In the genomic region with DNA sequence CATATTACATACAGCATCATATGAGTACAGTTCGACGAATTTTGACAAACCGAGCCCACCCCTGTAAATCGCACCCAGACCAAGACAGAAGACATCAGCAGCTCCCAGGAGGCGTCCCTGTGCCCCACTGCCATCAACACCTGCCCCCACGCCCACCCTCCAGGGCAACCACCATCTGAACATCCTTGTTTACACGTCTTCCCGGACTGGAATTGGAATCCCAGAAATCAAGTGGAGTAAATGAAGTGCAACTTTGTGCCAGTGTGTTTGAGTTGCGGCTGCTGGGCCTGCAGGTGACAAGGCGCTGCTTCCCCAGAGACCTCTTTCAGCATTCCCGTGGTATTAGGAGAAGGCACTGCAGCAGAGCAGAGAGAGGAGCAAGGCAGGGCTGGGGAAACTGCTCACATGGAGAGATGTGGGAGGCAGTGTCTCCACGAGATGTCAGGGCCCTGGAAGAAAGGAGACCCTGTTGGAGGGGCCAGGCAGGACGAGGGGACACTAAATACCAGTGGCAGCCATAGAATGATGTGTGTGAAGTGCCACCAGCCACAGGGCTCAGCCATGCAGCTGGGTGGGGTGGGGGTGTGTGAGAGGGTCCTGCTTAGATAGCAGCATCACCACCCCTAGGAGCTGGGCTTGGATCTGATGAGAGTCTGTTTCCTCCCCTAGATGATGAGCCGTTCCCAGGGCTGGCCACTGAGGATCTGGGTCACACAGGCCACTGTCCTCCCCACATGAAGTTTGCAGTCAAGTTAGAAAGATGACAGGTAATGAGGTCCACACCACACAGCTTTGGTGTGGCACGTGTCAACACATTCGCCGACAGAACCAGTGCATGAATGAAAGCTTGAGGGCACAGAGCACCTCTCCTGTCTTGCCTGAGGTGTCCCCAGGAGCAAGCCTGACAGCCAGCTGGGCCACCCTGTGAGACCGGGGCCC, we compare ENCODE assay signal across 23 cellular contexts. TPM values are rescaled to one million over a fixed set of nuclear protein-coding genes. Genes with fewer than 3 reads are reported as not detected.
DNase-seq lines count a peak whose midpoint lies in the region; ATAC-seq, FAIRE-seq and TF ChIP-seq lines count a peak whose summit lies in the region.
"Had no signal": no experiment of that assay in that cellular context is flagged by ENCODE, and none has a peak within 500 bp of the region (broad histone marks: within the 10 kb centered on the region; RNA-seq: fewer than 3 reads in every experiment).

No MANE protein-coding gene starts in this region.

- no peak overlapping the region for H3K27ac ChIP-seq in HepG2 (ENCODE audit: extremely low read length, insufficient read depth, low read length)
- H3K27ac ChIP-seq in right lobe of liver, result no peak overlapping the region
- H3K27ac ChIP-seq in colonic mucosa, result peak overlapping the region; percentile 76
- no peak overlapping the region for H3K27ac ChIP-seq in neuronal stem cell (replicated peaks; ENCODE audit: low read length)
- H3K27ac ChIP-seq: neural progenitor cell had no signal

- H2AK5ac ChIP-seq in neuronal stem cell (ENCODE audit: low read depth, low read length), result no peak overlapping the region

- TF ChIP-seq CTCF in HepG2 (CRISPR knock-in tag; IDR thresholded peaks at IDR 0.05) (no peak), right lobe of liver (IDR thresholded peaks at IDR 0.05) (no peak), colonic mucosa (IDR thresholded peaks at IDR 0.05) (no peak)

- no TSS peak for BruUV-seq in HepG2 (replicated peaks; lab: Mats Ljungman, UMichigan)

- no peak overlapping the region for H3K4ac ChIP-seq in neuronal stem cell (ENCODE audit: low read length)

- H2BK5ac ChIP-seq in neuronal stem cell (ENCODE audit: low read length), result peak overlapping the region; percentile 77

- H3K36me3 ChIP-seq in HepG2 (replicated peaks in 1 of 2; ENCODE audit: control insufficient read depth in 1 of 2, insufficient read depth in 2 of 2, low read length in 2 of 2), result no peaks in the 10 kb centered on the region
- H3K36me3 ChIP-seq in right lobe of liver, result no peaks in the 10 kb centered on the region
- no peaks in the 10 kb centered on the region for H3K36me3 ChIP-seq in colonic mucosa
- H3K36me3 ChIP-seq in neuronal stem cell (replicated peaks in 1 of 2; ENCODE audit: control insufficient read depth in 2 of 2, insufficient read depth in 2 of 2, low read length in 2 of 2), result no peaks in the 10 kb centered on the region
- H3K36me3 ChIP-seq: neural progenitor cell had no signal

- TF ChIP-seq EP300 in HepG2 (IDR thresholded peaks at IDR 0.05; ENCODE audit: low read depth in 2 of 2, low read length in 2 of 2) (no peak), HepG2 (CRISPR knock-in tag; IDR thresholded peaks at IDR 0.05; ENCODE audit: borderline replicate concordance) (no peak)

- no peak for TF ChIP-seq POLR2A in HepG2 (IDR thresholded peaks at IDR 0.05; ENCODE audit: insufficient read depth in 1 of 2, low read depth in 2 of 2, low read length in 2 of 2)
- no peak for TF ChIP-seq POLR2A in right lobe of liver (IDR thresholded peaks at IDR 0.05)

- H3K4me1 ChIP-seq in HepG2 (ENCODE audit: insufficient read depth, low read length) (peaks cover 70% of the 10 kb centered on the region), right lobe of liver (peaks cover 0 to 13% (median 6%) of the 10 kb centered on the region in 4 donors), colonic mucosa (peaks cover 8% of the 10 kb centered on the region), neuronal stem cell (ENCODE audit: control insufficient read depth in 2 of 2, insufficient read depth in 1 of 2, low read depth in 1 of 2, low read length in 2 of 2) (peaks cover 0 to 6% of the 10 kb centered on the region in 2 donors)
- H3K4me1 ChIP-seq: neural progenitor cell had no signal

- DNase-seq in HepG2 (ENCODE audit: low spot score) (no peak), right lobe of liver (no peak), colonic mucosa (peak; percentile 19), neuronal stem cell (ENCODE audit: low spot score) (no peak), NCI-H187 treated with DMSO at 0.1 percent for 48 hours (lab: John Stamatoyannopoulos, UW) (no peak), cerebellar nuclear complex (lab: John Stamatoyannopoulos, UW) (no peak)
- DNase-seq: activated CD4-positive, alpha-beta memory T cell treated with anti-CD3 and anti-CD28 coated beads for 36 hours; activated CD4-positive, CD25-positive, alpha-beta regulatory T cell; activated effector memory CD4-positive, alpha-beta T cell treated with anti-CD3 and anti-CD28 coated beads, Interleukin-2, amount 50 U/mL, for 16 hours; Caco-2; effector CD8-positive, alpha-beta T cell; NCI-H1092 treated with DMSO at 0.1 percent for 48 hours; NCI-H187; NCI-H526; stimulated activated CD4-positive, alpha-beta T cell treated with anti-CD3 and anti-CD28 coated beads, Interleukin-4, amount 100 ng/mL, for 4 hours; stimulated activated naive B cell treated with anti-CD40 and anti-IgM and Interleukin-4, amounts not matched to agents 10 μg/mL and 1 μg/mL and 100 μg/mL, for 72 hours; T-cell had no signal

- H3K9me3 ChIP-seq in HepG2 (ENCODE audit: low read length) (peaks cover 6% of the 10 kb centered on the region), right lobe of liver (peaks cover 0 to 8% (median 0%) of the 10 kb centered on the region in 4 donors), colonic mucosa (no peaks in the 10 kb centered on the region), neuronal stem cell (replicated peaks in 1 of 2; ENCODE audit: control insufficient read depth in 2 of 2, insufficient read depth in 1 of 2, low read depth in 1 of 2, low read length in 2 of 2) (peaks cover 1 to 2% of the 10 kb centered on the region in 2 donors)

- no peak overlapping the region for H3K4me3 ChIP-seq in HepG2 (replicated peaks in 1 of 3; ENCODE audit: insufficient read depth in 1 of 3, low read depth in 2 of 3, low read length in 3 of 3)
- H3K4me3 ChIP-seq in right lobe of liver, result no peak overlapping the region
- no peak overlapping the region for H3K4me3 ChIP-seq in colonic mucosa
- H3K4me3 ChIP-seq in neuronal stem cell (ENCODE audit: low read length in 2 of 2), result no peak overlapping the region
- H3K4me3 ChIP-seq: K562, neural progenitor cell had no signal

- H3K27me3 ChIP-seq in HepG2 (ENCODE audit: control insufficient read depth in 1 of 2, insufficient read depth in 2 of 2, low read length in 2 of 2) (no peaks in the 10 kb centered on the region), right lobe of liver (no peaks in the 10 kb centered on the region), colonic mucosa (no peaks in the 10 kb centered on the region), neuronal stem cell (ENCODE audit: control insufficient read depth in 3 of 3, insufficient read depth in 3 of 3, low read depth in 1 of 3, low read length in 3 of 3) (peaks cover 0 to 29% (median 0%) of the 10 kb centered on the region in 3 experiments)
- H3K27me3 ChIP-seq: neural progenitor cell had no signal

- peak overlapping the region; percentile 35 for H3K18ac ChIP-seq in neuronal stem cell (ENCODE audit: low read length)

- ATAC-seq in HepG2, result no peak
- ATAC-seq in right lobe of liver, result no peak
- ATAC-seq in HG03521 (IDR thresholded peaks at IDR 0.05; ENCODE audit: unreplicated experiment), result no peak
- ATAC-seq: K562; sciatic nerve; stimulated activated naive B cell treated with anti-CD40 and anti-IgM and Interleukin-4, amounts not matched to agents 10 μg/mL and 1 μg/mL and 100 μg/mL, for 72 hours; T-cell had no signal

- WGBS in HepG2 (ENCODE audit: low lambda C conversion rate), result 94% methylated on average over 14 of the region's 18 CpGs
- WGBS in right lobe of liver (ENCODE audit: insufficient coverage, low coverage, low lambda C conversion rate, missing lambda C conversion rate), result 87% methylated on average over 7 of the region's 18 CpGs
- no CpG with 5 or more reads among the region's 18 CpGs for WGBS in neuronal stem cell (ENCODE audit: extremely low coverage in 2 of 2, insufficient read length in 2 of 2, insufficient replicate concordance in 1 of 2), 2 donors

- POLR2A ChIA-PET in HepG2 (lab: Yijun Ruan, JAX), result interaction anchor here (0.8 to 1.8 kb wide), 2 partner anchors 15 to 23 kb away, joined by 3 to 6 read pairs; no protein-coding TSS in a partner anchor

- H4K91ac ChIP-seq in neuronal stem cell (ENCODE audit: low read depth, low read length, poor library complexity), result no peak overlapping the region

- no peak overlapping the region for H2BK15ac ChIP-seq in neuronal stem cell (ENCODE audit: low read length)

- peak overlapping the region; percentile 73 for H4K8ac ChIP-seq in neuronal stem cell (ENCODE audit: low read depth, low read length)

- no peaks in the 10 kb centered on the region for H3K79me2 ChIP-seq in HepG2 (ENCODE audit: insufficient read depth, low read length)

- H2AFZ ChIP-seq in HepG2 (ENCODE audit: low read length), result no peak overlapping the region
- H2AFZ ChIP-seq in neuronal stem cell (ENCODE audit: low read length), result peak overlapping the region; percentile 21
- H2AFZ ChIP-seq: neural progenitor cell had no signal

- H3K9ac ChIP-seq in HepG2 (ENCODE audit: insufficient read depth, low read depth, low read length), result no peak overlapping the region
- peak overlapping the region in 1 of 2 donors; percentile 48 for H3K9ac ChIP-seq in colonic mucosa (ENCODE audit: low read depth in 2 of 2, low read length in 2 of 2)
- H3K9ac ChIP-seq in neuronal stem cell (ENCODE audit: low read depth, low read length, poor library complexity), result no peak overlapping the region
- H3K9ac ChIP-seq: neural progenitor cell had no signal

- no peak overlapping the region for H2BK12ac ChIP-seq in neuronal stem cell (ENCODE audit: low read length)

- no peaks in the 10 kb centered on the region for H4K20me1 ChIP-seq in HepG2 (ENCODE audit: insufficient read depth, low read length)

- in situ Hi-C loops in HepG2 (cut with HindIII; ENCODE audit: extremely low pct_ligation_motif_present, low pct_unique_long_range_greater_than_20kb), result no loop called here

- CTCF ChIA-PET in HepG2 (lab: Yijun Ruan, JAX; ENCODE audit: low intra/inter-chr PET ratio, low total read pairs), result no interaction called here

- no peak overlapping the region for H2BK120ac ChIP-seq in neuronal stem cell (ENCODE audit: low read depth, low read length)

- H3K14ac ChIP-seq in neuronal stem cell (ENCODE audit: low read length), result peak overlapping the region; percentile 33

- FAIRE-seq in HepG2 (lab: Jason Lieb, UNC), result no peak
- FAIRE-seq: G401.6, K562 had no signal

- H3K4me2 ChIP-seq in HepG2 (ENCODE audit: low read depth, low read length), result no peak overlapping the region
- H3K4me2 ChIP-seq in neuronal stem cell (ENCODE audit: insufficient read depth, low read length, poor library complexity, severe bottlenecking), result no peak overlapping the region
- H3K4me2 ChIP-seq: neural progenitor cell had no signal

- no peak for TF ChIP-seq RAD21 in HepG2 (CRISPR knock-in tag; IDR thresholded peaks at IDR 0.05)

- H3K79me1 ChIP-seq in neuronal stem cell (ENCODE audit: low read depth, low read length), result no peaks in the 10 kb centered on the region

- intact Hi-C loops in HepG2 (cut with micrococcal nuclease; ENCODE audit: unreplicated experiment) (no loop called here), right lobe of liver (cut with DNase I) (no loop called here), colonic mucosa (cut with DNase I) (no loop called here)

- H3K23ac ChIP-seq in neuronal stem cell (ENCODE audit: low read depth, low read length, poor library complexity), result peak overlapping the region; percentile 48

RNA-seq across cellular contexts. Expression of a gene that starts 33.4 kb away (rescaled TPM):
- 42.5 and 56.5 TPM in 2 replicates for total RNA-seq in HepG2 (2016; rRNA removed; fragmentation: Illumina TruSeq; extraction: Trizol)
- 71.9 and 81.0 TPM in 2 replicates for total RNA-seq in HepG2 (2016; cell fraction: cytosol; rRNA removed; fragmentation: Illumina TruSeq; extraction: Trizol; ENCODE audit: low read depth)
- total RNA-seq in HepG2 (2016; cell fraction: insoluble cytoplasmic fraction; rRNA removed; fragmentation: Illumina TruSeq; extraction: Trizol), result 34.4 and 55.2 TPM in 2 replicates
- total RNA-seq in HepG2 (2016; cell fraction: membrane; rRNA removed; fragmentation: Illumina TruSeq; extraction: Trizol), result 69.6 and 77.5 TPM in 2 replicates
- total RNA-seq in HepG2 (2016; cell fraction: nucleus; rRNA removed; fragmentation: Illumina TruSeq; extraction: Trizol), result 66.0 and 74.7 TPM in 2 replicates
- 155 and 208 TPM in 2 replicates for polyA plus RNA-seq in HepG2 (2011; rRNA removed)
- 113 and 150 TPM in 2 replicates for polyA plus RNA-seq in HepG2 (2011; cell fraction: cytosol; rRNA removed)
- polyA plus RNA-seq in HepG2 (2011; cell fraction: nucleus; rRNA removed), result 207 and 256 TPM in 2 replicates
- polyA plus RNA-seq in HepG2 (2012), result 61.3 and 94.3 TPM in 2 replicates
- 28.0 and 30.8 TPM in 2 replicates for polyA plus RNA-seq in HepG2 (2016; cell fraction: cytosol; fragmentation: Illumina TruSeq; extraction: Trizol; ENCODE audit: low read depth)
- 34.4 and 44.9 TPM in 2 replicates for polyA plus RNA-seq in HepG2 (2016; cell fraction: insoluble cytoplasmic fraction; fragmentation: Illumina TruSeq; extraction: Trizol; ENCODE audit: low read depth)
- polyA plus RNA-seq in HepG2 (2016; cell fraction: membrane; fragmentation: Illumina TruSeq; extraction: Trizol; ENCODE audit: low read depth), result 53.8 and 67.9 TPM in 2 replicates
- polyA plus RNA-seq in HepG2 (2016; cell fraction: nucleus; fragmentation: Illumina TruSeq; extraction: Trizol; ENCODE audit: insufficient read depth, low read depth), result 84.3 and 88.3 TPM in 2 replicates
- polyA minus RNA-seq in HepG2 (2011; rRNA and poly(A)+ RNA removed; ENCODE audit: low replicate concordance), result 65.0 and 447 TPM in 2 replicates
- polyA minus RNA-seq in HepG2 (2011; cell fraction: cytosol; rRNA and poly(A)+ RNA removed), result 126 and 149 TPM in 2 replicates
- 126 and 142 TPM in 2 replicates for polyA minus RNA-seq in HepG2 (2011; cell fraction: nucleus; rRNA and poly(A)+ RNA removed)
- 100 to 1,000 TPM; 165 to 218 (median 207) TPM for total RNA-seq in right lobe of liver
- total RNA-seq in colonic mucosa, result 10 to 100 TPM; 29.9 to 39.5 TPM
- polyA plus RNA-seq in neuronal stem cell (2013, experiment 1 of 2), result 2.0 TPM
- 1.8 TPM for polyA plus RNA-seq in neuronal stem cell (2013, experiment 2 of 2)
- total RNA-seq: M059J had no signal
